Comparison of ENCODE assay signal across 19 cellular contexts in the genomic region with DNA sequence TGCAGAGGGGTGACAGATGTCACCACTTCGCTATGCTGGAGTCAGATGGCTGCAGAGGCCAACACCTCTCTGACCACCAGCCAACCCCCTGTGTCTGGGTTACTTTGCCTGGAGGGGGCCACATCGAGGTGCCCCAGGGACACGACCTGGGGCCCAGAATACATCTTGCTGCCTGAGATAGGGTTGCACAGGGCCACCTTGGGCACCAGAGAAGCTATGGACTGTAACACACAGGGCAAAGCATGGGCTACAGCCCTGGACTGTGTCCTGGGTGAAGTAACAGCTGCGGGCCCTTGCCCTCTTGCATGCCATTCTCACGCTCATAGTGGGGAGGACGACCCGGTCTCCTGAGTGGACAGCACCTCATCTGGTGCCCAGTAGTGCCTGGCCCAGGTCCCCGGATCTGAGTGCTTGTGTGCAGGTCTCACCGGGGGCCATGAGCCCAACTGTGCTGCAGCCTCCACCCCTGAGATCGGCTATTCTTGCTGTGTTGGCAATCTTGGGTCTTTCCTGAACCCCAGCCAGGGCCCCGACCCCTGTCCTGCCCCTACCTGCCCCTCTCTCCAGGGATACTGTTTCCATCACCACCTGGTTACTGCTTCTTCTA.
"Had no signal": no experiment of that assay in that cellular context is flagged by ENCODE, and none has a peak within 500 bp of the region (broad histone marks: within the 10 kb centered on the region; RNA-seq: fewer than 3 reads in every experiment).

No MANE protein-coding gene starts in this region.

- H3K4me3 ChIP-seq: dorsolateral prefrontal cortex, gastrocnemius medialis, left lung, lower lobe of right lung, smooth muscle cell, tibial nerve had no signal

- H3K9me3 ChIP-seq: gastrocnemius medialis, left lung, lower lobe of right lung, neutrophil, tibial nerve had no signal

- DNase-seq: cortex of kidney; dorsolateral prefrontal cortex; effector CD8-positive, alpha-beta T cell; gastrocnemius medialis; glutamatergic neuron; immature natural killer cell; left lung; lower lobe of right lung; mesendoderm; naive thymus-derived CD4-positive, alpha-beta T cell; nephron progenitor cell; right cardiac atrium; stimulated activated CD4-positive, alpha-beta T cell treated with anti-CD3 and anti-CD28 coated beads, Interleukin-4, amount 100 ng/mL, for 1 hour; stimulated activated CD8-positive, alpha-beta memory T cell treated with anti-CD3 and anti-CD28 coated beads, Interleukin-4, amount 100 ng/mL, for 48 hours; stimulated activated naive B cell treated with anti-CD40 and anti-IgM and Interleukin-4, amounts not matched to agents 10 μg/mL and 1 μg/mL and 100 μg/mL, for 72 hours had no signal

- H3K36me3 Mint-ChIP-seq: immature natural killer cell; stimulated activated naive B cell treated with anti-CD40 and anti-IgM and Interleukin-4, amounts not matched to agents 10 μg/mL and 1 μg/mL and 100 μg/mL, for 72 hours had no signal

- H3K9me3 Mint-ChIP-seq: central memory CD8-positive, alpha-beta T cell; immature natural killer cell; naive thymus-derived CD4-positive, alpha-beta T cell; nephron progenitor cell; stimulated activated naive B cell treated with anti-CD40 and anti-IgM and Interleukin-4, amounts not matched to agents 10 μg/mL and 1 μg/mL and 100 μg/mL, for 72 hours had no signal

- H3K36me3 ChIP-seq: gastrocnemius medialis, left lung, lower lobe of right lung, neutrophil, tibial nerve had no signal

- H3K4me3 Mint-ChIP-seq: central memory CD8-positive, alpha-beta T cell; immature natural killer cell; naive thymus-derived CD4-positive, alpha-beta T cell; nephron progenitor cell; stimulated activated naive B cell treated with anti-CD40 and anti-IgM and Interleukin-4, amounts not matched to agents 10 μg/mL and 1 μg/mL and 100 μg/mL, for 72 hours had no signal

- H3K27me3 Mint-ChIP-seq: central memory CD8-positive, alpha-beta T cell; naive thymus-derived CD4-positive, alpha-beta T cell; stimulated activated naive B cell treated with anti-CD40 and anti-IgM and Interleukin-4, amounts not matched to agents 10 μg/mL and 1 μg/mL and 100 μg/mL, for 72 hours had no signal

- H3K4me1 Mint-ChIP-seq: immature natural killer cell; nephron progenitor cell; stimulated activated naive B cell treated with anti-CD40 and anti-IgM and Interleukin-4, amounts not matched to agents 10 μg/mL and 1 μg/mL and 100 μg/mL, for 72 hours had no signal

- H3K27me3 ChIP-seq: dorsolateral prefrontal cortex, gastrocnemius medialis, left lung, neutrophil, tibial nerve had no signal

- H3K27ac Mint-ChIP-seq: immature natural killer cell; nephron progenitor cell; stimulated activated naive B cell treated with anti-CD40 and anti-IgM and Interleukin-4, amounts not matched to agents 10 μg/mL and 1 μg/mL and 100 μg/mL, for 72 hours had no signal

- H3K4me1 ChIP-seq: left lung, lower lobe of right lung had no signal

- H3K27ac ChIP-seq: dorsolateral prefrontal cortex, left lung, lower lobe of right lung, neutrophil had no signal
